2 cellular contexts compared by ENCODE assay signal in the genomic region with DNA sequence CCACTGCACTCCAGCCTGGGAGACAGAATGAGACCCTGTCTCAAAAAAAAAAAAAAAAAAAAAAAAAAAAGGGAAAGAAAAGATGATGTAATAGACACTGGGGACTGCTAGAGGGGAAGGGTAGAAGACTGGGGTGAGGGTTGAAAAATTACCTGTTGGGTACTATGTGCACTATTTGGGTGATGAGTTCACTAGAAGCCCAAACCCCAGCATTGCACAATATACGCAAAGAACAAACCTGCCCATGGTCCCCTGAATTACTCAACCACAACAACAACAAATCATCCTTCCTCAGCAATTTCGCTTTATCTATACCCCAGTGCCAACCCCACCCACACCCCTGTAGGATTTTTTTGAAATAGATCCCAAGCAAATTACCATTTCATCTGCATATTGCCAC.
TF ChIP-seq lines count a peak whose summit lies in the region.

No MANE protein-coding gene starts in this region.

TF ChIP-seq in IMR-90, 13 proteins besides CTCF, POLR2A, EP300 and RAD21:
- TF ChIP-seq FOS (IDR thresholded peaks at IDR 0.05; ENCODE audit: low read depth, low read length) (no peak), CEBPB (IDR thresholded peaks at IDR 0.05; ENCODE audit: low read depth, low read length) (peak; percentile 48; the same call in 1 of the 2 replicates), MXI1 (IDR thresholded peaks at IDR 0.05; ENCODE audit: borderline replicate concordance, low read depth, low read length) (no peak), RCOR1 (IDR thresholded peaks at IDR 0.05; ENCODE audit: insufficient replicate concordance, low read length) (no peak)
- TF ChIP-seq, protein P1, sequence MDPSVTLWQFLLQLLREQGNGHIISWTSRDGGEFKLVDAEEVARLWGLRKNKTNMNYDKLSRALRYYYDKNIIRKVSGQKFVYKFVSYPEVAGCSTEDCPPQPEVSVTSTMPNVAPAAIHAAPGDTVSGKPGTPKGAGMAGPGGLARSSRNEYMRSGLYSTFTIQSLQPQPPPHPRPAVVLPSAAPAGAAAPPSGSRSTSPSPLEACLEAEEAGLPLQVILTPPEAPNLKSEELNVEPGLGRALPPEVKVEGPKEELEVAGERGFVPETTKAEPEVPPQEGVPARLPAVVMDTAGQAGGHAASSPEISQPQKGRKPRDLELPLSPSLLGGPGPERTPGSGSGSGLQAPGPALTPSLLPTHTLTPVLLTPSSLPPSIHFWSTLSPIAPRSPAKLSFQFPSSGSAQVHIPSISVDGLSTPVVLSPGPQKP (IDR thresholded peaks at IDR 0.05; ENCODE audit: borderline replicate concordance, low read depth, low read length): no peak
TF ChIP-seq in IMR-90: peak in this region for 1.

TF ChIP-seq in HepG2, 621 proteins besides CTCF, POLR2A, EP300 and RAD21:
- TF ChIP-seq CEBPB (IDR thresholded peaks at IDR 0.05; ENCODE audit: borderline replicate concordance, low read depth, low read length) (peak; percentile 72), ZNF205 (CRISPR knock-in tag; IDR thresholded peaks at IDR 0.05) (no peak), CEBPG (CRISPR knock-in tag; IDR thresholded peaks at IDR 0.05) (0 out of 2 replicates have a peak, but pooled peaks have one; percentile 3)
